ENCODE assay signal across 10 cellular contexts in genomic region chr5:142982821-142983200, GRCh38.
DNase-seq lines count a peak whose midpoint lies in the region; ATAC-seq and TF ChIP-seq lines count a peak whose summit lies in the region.
"Had no signal": no experiment of that assay in that cellular context is flagged by ENCODE, and none has a peak within 500 bp of the region (broad histone marks: within the 10 kb centered on the region; RNA-seq: fewer than 3 reads in every experiment).

No MANE protein-coding gene starts in this region.

- H3K4me3 Mint-ChIP-seq in effector memory CD8-positive, alpha-beta T cell = peak overlapping the region in 1 of 2 donors; percentile 18
- no peak overlapping the region for H3K4me3 Mint-ChIP-seq in neural progenitor cell

- H3K27ac ChIP-seq in MM.1S (ENCODE audit: low read length) (no peak overlapping the region), neural progenitor cell (no peak overlapping the region)
- H3K27ac ChIP-seq in effector memory CD4-positive, alpha-beta T cell (ENCODE audit: insufficient read depth, low read length, poor library complexity, severe bottlenecking) = no peak overlapping the region

- TF ChIP-seq CTCF in MM.1S (IDR thresholded peaks at IDR 0.05; ENCODE audit: low read length) = peak; percentile 52
- peak; percentile 40 for TF ChIP-seq CTCF in neural progenitor cell (IDR thresholded peaks at IDR 0.05)

- H3K36me3 ChIP-seq in MM.1S (replicated peaks; ENCODE audit: insufficient read depth, low read length) (no peaks in the 10 kb centered on the region), neural progenitor cell (no peaks in the 10 kb centered on the region)
- no peaks in the 10 kb centered on the region for H3K36me3 ChIP-seq in effector memory CD4-positive, alpha-beta T cell (ENCODE audit: control insufficient read depth, insufficient read depth, low read length)
- H3K36me3 ChIP-seq: HAP-1 had no signal

- peaks cover 11% of the 10 kb centered on the region for H3K36me3 Mint-ChIP-seq in effector memory CD8-positive, alpha-beta T cell (ENCODE audit: insufficient read depth)
- H3K36me3 Mint-ChIP-seq in neural progenitor cell = peaks cover 2% of the 10 kb centered on the region
- H3K36me3 Mint-ChIP-seq: brain had no signal

- ATAC-seq in effector memory CD8-positive, alpha-beta T cell (replicated peaks) = no peak
- ATAC-seq in HG03045 (IDR thresholded peaks at IDR 0.05; ENCODE audit: unreplicated experiment) (no peak), GM19023 (IDR thresholded peaks at IDR 0.05; ENCODE audit: unreplicated experiment) (no peak)

- H3K9me2 ChIP-seq in MM.1S (replicated peaks; ENCODE audit: insufficient read depth, low read length) = no peaks in the 10 kb centered on the region

- DNase-seq in D341Med (ENCODE audit: low spot score) (peak; percentile 32), MM.1S (peak; percentile 36), neural progenitor cell (ENCODE audit: low spot score) (peak; percentile 25), germinal center (ENCODE audit: low spot score) (no peak)
- DNase-seq in effector memory CD8-positive, alpha-beta T cell = no peak
- no peak for DNase-seq in effector memory CD4-positive, alpha-beta T cell

- H2AFZ ChIP-seq in MM.1S (ENCODE audit: low read length) = no peak overlapping the region
- H2AFZ ChIP-seq in neural progenitor cell (replicated peaks) = no peak overlapping the region

- H3K79me2 ChIP-seq in MM.1S (ENCODE audit: low read length) (no peaks in the 10 kb centered on the region), neural progenitor cell (ENCODE audit: low read depth) (no peaks in the 10 kb centered on the region)

- H3F3A ChIP-seq in MM.1S (ENCODE audit: insufficient read depth, low read length) (no peaks in the 10 kb centered on the region), neural progenitor cell (ENCODE audit: low read depth) (peaks cover 21% of the 10 kb centered on the region)

- H4K20me1 ChIP-seq in MM.1S (ENCODE audit: insufficient read depth, low read length) = no peaks in the 10 kb centered on the region
- H4K20me1 ChIP-seq in neural progenitor cell (ENCODE audit: low read depth) = no peaks in the 10 kb centered on the region

- H3K9me3 ChIP-seq in MM.1S (replicated peaks; ENCODE audit: insufficient read depth, low read length) (no peaks in the 10 kb centered on the region), neural progenitor cell (ENCODE audit: low read depth) (no peaks in the 10 kb centered on the region)
- no peaks in the 10 kb centered on the region for H3K9me3 ChIP-seq in effector memory CD4-positive, alpha-beta T cell (ENCODE audit: control insufficient read depth, low read length)
- H3K9me3 ChIP-seq: HAP-1 had no signal

- H3K4me1 Mint-ChIP-seq in effector memory CD8-positive, alpha-beta T cell (ENCODE audit: low read depth in 2 of 2) = peaks cover 60 to 72% of the 10 kb centered on the region in 2 donors
- H3K4me1 Mint-ChIP-seq in neural progenitor cell = peaks cover 41% of the 10 kb centered on the region

- H3K9ac ChIP-seq in MM.1S (ENCODE audit: low read length) (no peak overlapping the region), neural progenitor cell (no peak overlapping the region)

- H3K27ac Mint-ChIP-seq in effector memory CD8-positive, alpha-beta T cell = peak overlapping the region; percentile 89 to 96
- H3K27ac Mint-ChIP-seq in neural progenitor cell = peak overlapping the region; percentile 84

- no peaks in the 10 kb centered on the region for H3K9me3 Mint-ChIP-seq in effector memory CD8-positive, alpha-beta T cell
- peaks cover 6% of the 10 kb centered on the region for H3K9me3 Mint-ChIP-seq in neural progenitor cell

- 0 out of 2 replicates have a peak, but pooled peaks cover 4% of the 10 kb centered on the region for H3K4me1 ChIP-seq in MM.1S (ENCODE audit: low read length)
- peaks cover 35% of the 10 kb centered on the region for H3K4me1 ChIP-seq in neural progenitor cell
- peaks cover 10% of the 10 kb centered on the region for H3K4me1 ChIP-seq in effector memory CD4-positive, alpha-beta T cell (ENCODE audit: control insufficient read depth, insufficient read depth, low read length, poor library complexity, severe bottlenecking)
- H3K4me1 ChIP-seq: HAP-1 had no signal

- H3K4me3 ChIP-seq in MM.1S (ENCODE audit: low read length) (no peak overlapping the region), neural progenitor cell (no peak overlapping the region)
- H3K4me3 ChIP-seq in effector memory CD4-positive, alpha-beta T cell (ENCODE audit: insufficient read depth, low read depth, low read length, poor library complexity, severe bottlenecking) = no peak overlapping the region
- H3K4me3 ChIP-seq: HAP-1 had no signal

- H3K27me3 ChIP-seq in MM.1S (replicated peaks; ENCODE audit: insufficient read depth, low read length) (no peaks in the 10 kb centered on the region), neural progenitor cell (no peaks in the 10 kb centered on the region)
- H3K27me3 ChIP-seq in effector memory CD4-positive, alpha-beta T cell (replicated peaks; ENCODE audit: control insufficient read depth, insufficient read depth, low read length, poor library complexity, severe bottlenecking) = no peaks in the 10 kb centered on the region

- no peaks in the 10 kb centered on the region for H3K27me3 Mint-ChIP-seq in effector memory CD8-positive, alpha-beta T cell
- no peaks in the 10 kb centered on the region for H3K27me3 Mint-ChIP-seq in neural progenitor cell (ENCODE audit: insufficient read depth, low read depth)
- H3K27me3 Mint-ChIP-seq: brain had no signal

- H3K4me2 ChIP-seq in MM.1S (ENCODE audit: low read depth, low read length) (no peak overlapping the region), neural progenitor cell (peak overlapping the region; percentile 58)

Comparison
In these comparisons a context has a peak if more than half of its experiments do, and no peak if none do; other contexts are left out.
1. DNase-seq: peak in D341Med (single experiment), MM.1S (single experiment) and neural progenitor cell (single experiment); none in effector memory CD8-positive, alpha-beta T cell (0 of 3), germinal center (single experiment) and effector memory CD4-positive, alpha-beta T cell (0 of 3).